Comparison of ENCODE assay signal across 8 cellular contexts in genomic region chr2:208062113-208062512, GRCh38. TPM values are rescaled to one million over a fixed set of nuclear protein-coding genes. Genes with fewer than 3 reads are reported as not detected.
DNase-seq lines count a peak whose midpoint lies in the region; ATAC-seq, FAIRE-seq and TF ChIP-seq lines count a peak whose summit lies in the region.

No MANE protein-coding gene starts in this region.

- ATAC-seq in foreskin keratinocyte = peak; percentile 60

- H3K4me1 ChIP-seq in foreskin keratinocyte = peaks cover 9% of the 10 kb centered on the region

- peak; percentile 35 for DNase-seq in AG10803 (ENCODE audit: low read depth)
- DNase-seq in GM12891 (ENCODE audit: insufficient read length, low spot score) = no peak
- peak; percentile 41 for DNase-seq in RPMI8226
- peak in 1 of 2 donors; percentile 47 for DNase-seq in foreskin keratinocyte
- DNase-seq in KG1 (lab: John Stamatoyannopoulos, UW) = no peak
- DNase-seq in mesothelial cell of epicardium (ENCODE audit: low spot score in 2 of 2, unreplicated experiment in 2 of 2) = no peak
- DNase-seq in NCI-H1105 treated with DMSO at 0.1 percent for 48 hours (lab: John Stamatoyannopoulos, UW) = no peak
- DNase-seq in activated naive CD4-positive, alpha-beta T cell treated with anti-CD3 and anti-CD28 coated beads, Interleukin-2, amount 10 ng/mL, durations not matched to agents 7 days and 5 days = no peak

- no peak overlapping the region for H3K27ac ChIP-seq in foreskin keratinocyte

- CTCF ChIA-PET in activated naive CD4-positive, alpha-beta T cell treated with anti-CD3 and anti-CD28 coated beads, Interleukin-2, amount 10 ng/mL, durations not matched to agents 7 days and 5 days (lab: Charles Lee) = no interaction called here

- H3K4me3 ChIP-seq in AG10803 (ENCODE audit: low read length) = no peak overlapping the region

- no peaks in the 10 kb centered on the region for H3K36me3 Mint-ChIP-seq in mesothelial cell of epicardium
- no peaks in the 10 kb centered on the region for H3K36me3 Mint-ChIP-seq in activated naive CD4-positive, alpha-beta T cell treated with anti-CD3 and anti-CD28 coated beads, Interleukin-2, amount 10 ng/mL, durations not matched to agents 7 days and 5 days

- TF ChIP-seq CTCF in AG10803 (conservative IDR thresholded peaks at IDR 0.05; ENCODE audit: low read length) (peak; percentile 37), foreskin keratinocyte (conservative IDR thresholded peaks at IDR 0.05) (peak; percentile 75), mesothelial cell of epicardium (IDR thresholded peaks at IDR 0.05; ENCODE audit: unreplicated experiment) (no peak)

- TF ChIP-seq POLR2A in GM12891 (IDR thresholded peaks at IDR 0.05; ENCODE audit: low read depth, low read length) = no peak

- peaks cover 8% of the 10 kb centered on the region for H3K27me3 Mint-ChIP-seq in mesothelial cell of epicardium (ENCODE audit: low read depth)
- peaks cover 9% of the 10 kb centered on the region for H3K27me3 Mint-ChIP-seq in activated naive CD4-positive, alpha-beta T cell treated with anti-CD3 and anti-CD28 coated beads, Interleukin-2, amount 10 ng/mL, durations not matched to agents 7 days and 5 days

- FAIRE-seq in GM12891 (lab: Jason Lieb, UNC) = peak; percentile 76

- no peak overlapping the region for H3K27ac Mint-ChIP-seq in mesothelial cell of epicardium
- H3K27ac Mint-ChIP-seq in activated naive CD4-positive, alpha-beta T cell treated with anti-CD3 and anti-CD28 coated beads, Interleukin-2, amount 10 ng/mL, durations not matched to agents 7 days and 5 days = no peak overlapping the region

- H3K27me3 ChIP-seq in foreskin keratinocyte = no peaks in the 10 kb centered on the region

- H3K4me3 Mint-ChIP-seq in mesothelial cell of epicardium = no peak overlapping the region
- no peak overlapping the region for H3K4me3 Mint-ChIP-seq in activated naive CD4-positive, alpha-beta T cell treated with anti-CD3 and anti-CD28 coated beads, Interleukin-2, amount 10 ng/mL, durations not matched to agents 7 days and 5 days

- H3K4me1 Mint-ChIP-seq in mesothelial cell of epicardium = no peaks in the 10 kb centered on the region
- no peaks in the 10 kb centered on the region for H3K4me1 Mint-ChIP-seq in activated naive CD4-positive, alpha-beta T cell treated with anti-CD3 and anti-CD28 coated beads, Interleukin-2, amount 10 ng/mL, durations not matched to agents 7 days and 5 days

- H3K9me3 Mint-ChIP-seq in mesothelial cell of epicardium = peaks cover 4% of the 10 kb centered on the region
- H3K9me3 Mint-ChIP-seq in activated naive CD4-positive, alpha-beta T cell treated with anti-CD3 and anti-CD28 coated beads, Interleukin-2, amount 10 ng/mL, durations not matched to agents 7 days and 5 days = no peaks in the 10 kb centered on the region

TF ChIP-seq in GM12891, 5 proteins besides CTCF, POLR2A, EP300 and RAD21:
- TF ChIP-seq SPI1 (IDR thresholded peaks at IDR 0.05; ENCODE audit: low read depth, low read length) = no peak
- TF ChIP-seq POU2F2 (IDR thresholded peaks at IDR 0.05; ENCODE audit: low read depth, low read length) = no peak
- TF ChIP-seq PAX5 (IDR thresholded peaks at IDR 0.05; ENCODE audit: insufficient read depth, low read length, severe bottlenecking) = no peak
- no peak for TF ChIP-seq TAF1 (IDR thresholded peaks at IDR 0.05; ENCODE audit: low read depth, low read length)
- no peak for TF ChIP-seq POLR2AphosphoS5 (IDR thresholded peaks at IDR 0.05; ENCODE audit: low read depth, low read length)

RNA-seq across cellular contexts. Expression of gene PLEKHM3, which starts 36.8 kb away (rescaled TPM):
- 1.7 TPM for polyA plus RNA-seq in GM12891 (2012; ENCODE audit: low read depth, missing spikeins)
- total RNA-seq in foreskin keratinocyte (3.6 and 5.3 TPM in 2 replicates), mesothelial cell of epicardium (14.7 to 16.2 TPM (median 15.1 TPM) in 3 replicates)
- polyA plus RNA-seq in foreskin keratinocyte = 1.4 and 1.5 TPM in 2 replicates

Comparison
In these comparisons a context has a peak if more than half of its experiments do, and no peak if none do; other contexts are left out.
1. DNase-seq: peak in AG10803 (single experiment) and RPMI8226 (single experiment); none in GM12891 (single experiment), KG1 (single experiment), mesothelial cell of epicardium (0 of 2), NCI-H1105 treated with DMSO at 0.1 percent for 48 hours (single experiment) and activated naive CD4-positive, alpha-beta T cell treated with anti-CD3 and anti-CD28 coated beads, Interleukin-2, amount 10 ng/mL, durations not matched to agents 7 days and 5 days (single experiment).